ENCODE assay signal across 10 cellular contexts in genomic region chr14:93081875-93082570, GRCh38. TPM values are rescaled to one million over a fixed set of nuclear protein-coding genes. Genes with fewer than 3 reads are reported as not detected.
A peak's percentile ranks its signal among the peaks of the same experiment; 100 is the strongest.
DNase-seq lines count a peak whose midpoint lies in the region; ATAC-seq and TF ChIP-seq lines count a peak whose summit lies in the region.
"Had no signal": no experiment of that assay in that cellular context is flagged by ENCODE, and none has a peak within 500 bp of the region (broad histone marks: within the 10 kb centered on the region; RNA-seq: fewer than 3 reads in every experiment).

No MANE protein-coding gene starts in this region.

- H3K36me3 ChIP-seq in esophagus squamous epithelium = no peaks in the 10 kb centered on the region

- peak overlapping the region; percentile 41 for H3K4me3 Mint-ChIP-seq in activated CD8-positive, alpha-beta T cell treated with anti-CD3 and anti-CD28 coated beads, Interleukin-2, amount 10 ng/mL, durations not matched to agents 7 days and 5 days

- no peaks in the 10 kb centered on the region for H3K27me3 Mint-ChIP-seq in activated CD8-positive, alpha-beta T cell treated with anti-CD3 and anti-CD28 coated beads, Interleukin-2, amount 10 ng/mL, durations not matched to agents 7 days and 5 days (ENCODE audit: low read depth)

- H3K27ac ChIP-seq in esophagus squamous epithelium = peak overlapping the region in 3 of 4 donors; percentile 40 to 68 (median 56)
- H3K27ac ChIP-seq: A549 had no signal

- ATAC-seq in activated CD8-positive, alpha-beta T cell treated with anti-CD3 and anti-CD28 coated beads, Interleukin-2, amount 10 ng/mL, durations not matched to agents 7 days and 5 days = peak; percentile 75
- no peak for ATAC-seq in GM18868 (IDR thresholded peaks at IDR 0.05; ENCODE audit: unreplicated experiment)
- ATAC-seq: A549 had no signal

- DNase-seq in activated CD4-positive, alpha-beta T cell treated with anti-CD3 and anti-CD28 coated beads for 4 hours = peak; percentile 12 to 43
- DNase-seq in activated CD4-positive, alpha-beta T cell treated with anti-CD3 and anti-CD28 coated beads, Interleukin-2, amount 50 U/mL, for 1 hour = no peak
- DNase-seq in activated CD8-positive, alpha-beta T cell treated with anti-CD3 and anti-CD28 coated beads, Interleukin-2, amount 10 ng/mL, durations not matched to agents 7 days and 5 days = peak; percentile 73
- DNase-seq in esophagus squamous epithelium (lab: John Stamatoyannopoulos, UW) (no peak), putamen (ENCODE audit: low spot score) (no peak), NOMO-1 (lab: John Stamatoyannopoulos, UW; ENCODE audit: unreplicated experiment in 2 of 2) (no peak)
- DNase-seq in stimulated activated CD8-positive, alpha-beta memory T cell treated with anti-CD3 and anti-CD28 coated beads, Interleukin-7, amount 100 ng/mL, for 48 hours (ENCODE audit: extremely low read depth in 1 of 2, low read depth in 1 of 2) = peak; percentile 38 to 59
- DNase-seq: cortex of kidney had no signal

- no peaks in the 10 kb centered on the region for H3K9me3 ChIP-seq in esophagus squamous epithelium
- H3K9me3 ChIP-seq: A549 had no signal

- no peaks in the 10 kb centered on the region for H3K27me3 ChIP-seq in esophagus squamous epithelium

- CTCF ChIA-PET in activated CD8-positive, alpha-beta T cell treated with anti-CD3 and anti-CD28 coated beads, Interleukin-2, amount 10 ng/mL, durations not matched to agents 7 days and 5 days (lab: Charles Lee) = interaction anchor here (1.1 to 4.7 kb wide), 3 partner anchors 11 to 48 kb away, joined by 4 to 30 read pairs (median 5); partner anchors contain the start of gene ITPK1

- TF ChIP-seq POLR2A in esophagus squamous epithelium (IDR thresholded peaks at IDR 0.05) = no peak

- no peaks in the 10 kb centered on the region for H3K9me3 Mint-ChIP-seq in activated CD8-positive, alpha-beta T cell treated with anti-CD3 and anti-CD28 coated beads, Interleukin-2, amount 10 ng/mL, durations not matched to agents 7 days and 5 days (ENCODE audit: insufficient read depth)

- H3K4me1 ChIP-seq in esophagus squamous epithelium = peaks cover 21 to 74% (median 36%) of the 10 kb centered on the region in 3 donors

- no peak for TF ChIP-seq CTCF in esophagus squamous epithelium (IDR thresholded peaks at IDR 0.05)

- no peak overlapping the region for H3K4me3 ChIP-seq in esophagus squamous epithelium
- H3K4me3 ChIP-seq: A549 had no signal

- intact Hi-C loops in esophagus squamous epithelium (cut with DNase I) = no loop called here

- 69 to 81% methylated on average over 5 to 9 of the region's 14 CpGs for WGBS in esophagus squamous epithelium, 2 donors

- peak overlapping the region; percentile 91 for H3K27ac Mint-ChIP-seq in activated CD8-positive, alpha-beta T cell treated with anti-CD3 and anti-CD28 coated beads, Interleukin-2, amount 10 ng/mL, durations not matched to agents 7 days and 5 days

- POLR2A ChIA-PET in activated CD8-positive, alpha-beta T cell treated with anti-CD3 and anti-CD28 coated beads, Interleukin-2, amount 10 ng/mL, durations not matched to agents 7 days and 5 days (lab: Charles Lee) = interaction anchor here (1.0 to 1.6 kb wide), 2 partner anchors 15 to 31 kb away, joined by 3 to 11 read pairs; no protein-coding TSS in a partner anchor

- H3K4me1 Mint-ChIP-seq in activated CD8-positive, alpha-beta T cell treated with anti-CD3 and anti-CD28 coated beads, Interleukin-2, amount 10 ng/mL, durations not matched to agents 7 days and 5 days (ENCODE audit: low read depth) = peaks cover 85% of the 10 kb centered on the region

- H3K36me3 Mint-ChIP-seq in activated CD8-positive, alpha-beta T cell treated with anti-CD3 and anti-CD28 coated beads, Interleukin-2, amount 10 ng/mL, durations not matched to agents 7 days and 5 days (ENCODE audit: low read depth) = peaks cover 37% of the 10 kb centered on the region

RNA-seq across cellular contexts. Expression of gene ITPK1, which starts 33.7 kb away (rescaled TPM):
- 100 to 1,000 TPM; 103 to 107 TPM for total RNA-seq in activated CD8-positive, alpha-beta T cell treated with anti-CD3 and anti-CD28 coated beads, Interleukin-2, amount 10 ng/mL, durations not matched to agents 7 days and 5 days
- total RNA-seq in esophagus squamous epithelium = 10 to 100 TPM; 14.2 to 34.5 (median 25.8) TPM

Comparison
In these comparisons a context has a peak if more than half of its experiments do, and no peak if none do; other contexts are left out.
1. DNase-seq: peak in activated CD4-positive, alpha-beta T cell treated with anti-CD3 and anti-CD28 coated beads for 4 hours (2 of 2), activated CD8-positive, alpha-beta T cell treated with anti-CD3 and anti-CD28 coated beads, Interleukin-2, amount 10 ng/mL, durations not matched to agents 7 days and 5 days (single experiment) and stimulated activated CD8-positive, alpha-beta memory T cell treated with anti-CD3 and anti-CD28 coated beads, Interleukin-7, amount 100 ng/mL, for 48 hours (2 of 2); none in activated CD4-positive, alpha-beta T cell treated with anti-CD3 and anti-CD28 coated beads, Interleukin-2, amount 50 U/mL, for 1 hour (single experiment), esophagus squamous epithelium (single experiment), putamen (single experiment) and NOMO-1 (0 of 2).